In the genomic region with DNA sequence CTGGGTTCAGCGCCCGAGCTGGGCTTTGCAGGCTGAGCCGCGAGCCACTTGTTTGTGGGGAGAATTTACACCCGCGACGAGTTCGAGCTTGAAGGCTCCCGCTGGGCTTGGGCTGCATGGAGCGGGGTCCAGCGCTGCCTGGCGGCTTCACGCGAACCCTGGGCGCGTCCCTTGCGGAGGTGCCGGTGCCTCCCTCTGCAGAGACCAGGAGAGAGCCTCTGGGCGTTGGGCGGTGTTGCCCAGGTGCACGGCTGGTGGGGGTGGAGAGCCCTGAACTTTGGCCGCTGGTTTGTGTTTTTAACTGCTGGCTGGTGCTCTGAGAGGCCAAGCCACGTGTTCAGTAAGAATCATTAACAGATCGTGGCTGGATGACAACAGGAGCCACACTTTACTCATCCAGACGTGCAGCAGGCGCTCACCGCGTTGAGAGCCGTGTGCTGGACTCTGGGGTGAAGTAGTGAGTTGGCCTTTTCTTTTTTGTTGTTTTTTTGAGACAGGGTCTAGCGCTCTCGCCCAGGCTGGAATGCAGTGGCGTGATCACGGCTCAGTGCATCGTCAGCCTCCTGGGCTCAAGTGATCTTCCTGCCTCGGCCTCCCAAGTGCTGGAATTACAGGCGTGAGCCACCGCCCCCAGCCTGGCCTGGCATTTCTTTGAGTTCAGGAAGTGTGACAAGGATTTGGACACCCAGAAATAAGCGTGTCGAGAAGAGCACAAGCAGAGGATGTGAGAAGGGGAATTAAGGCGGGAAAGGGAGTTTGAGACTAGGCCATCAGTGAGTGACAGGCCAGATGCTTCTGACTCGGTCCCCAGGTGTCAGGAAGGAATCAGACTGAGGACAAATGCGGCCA, we compare ENCODE assay signal across 8 cellular contexts. TPM values are rescaled to one million over a fixed set of nuclear protein-coding genes. Genes with fewer than 3 reads are reported as not detected.
DNase-seq lines count a peak whose midpoint lies in the region; ATAC-seq and TF ChIP-seq lines count a peak whose summit lies in the region.

No MANE protein-coding gene starts in this region.

- H3K36me3 ChIP-seq in ectodermal cell (ENCODE audit: control insufficient read depth, insufficient read depth, low read length) (peaks cover 31% of the 10 kb centered on the region), uterus (no peaks in the 10 kb centered on the region)

- H3K9me3 ChIP-seq in ectodermal cell (ENCODE audit: control insufficient read depth, low read length) (no peaks in the 10 kb centered on the region), uterus (no peaks in the 10 kb centered on the region)

- H3K27ac ChIP-seq in ectodermal cell (ENCODE audit: insufficient read depth, low read depth, low read length, poor library complexity, severe bottlenecking) (peak overlapping the region; percentile 63), uterus (peak overlapping the region; percentile 87 to 93)

- DNase-seq in AG20443 (ENCODE audit: low spot score), result peak; percentile 39
- peak; percentile 60 for DNase-seq in OCI-M1 (lab: John Stamatoyannopoulos, UW)
- no peak for DNase-seq in mesothelial cell of epicardium (ENCODE audit: low spot score in 2 of 2, unreplicated experiment in 2 of 2)
- no peak for DNase-seq in uterus
- no peak for DNase-seq in stimulated activated CD4-positive, alpha-beta T cell treated with anti-CD3 and anti-CD28 coated beads, Interleukin-4, amount 100 ng/mL, for 1 hour

- WGBS in ectodermal cell, 2 experiments, result 27% methylated on average over 42 of the region's 42 CpGs

- ATAC-seq in GM18505 (IDR thresholded peaks at IDR 0.05; ENCODE audit: unreplicated experiment), result peak; percentile 42
- peak; percentile 28 for ATAC-seq in HG02885 (IDR thresholded peaks at IDR 0.05; ENCODE audit: poor library complexity, unreplicated experiment)

- H3K4me3 ChIP-seq in ectodermal cell (ENCODE audit: insufficient read depth, low read depth, low read length), result peak overlapping the region; percentile 95
- H3K4me3 ChIP-seq in uterus, result peak overlapping the region; percentile 59 to 91

- intact Hi-C loops in uterus (cut with DNase I; ENCODE audit: low total_unique reads), result no loop called here

- H3K4me1 ChIP-seq in ectodermal cell (ENCODE audit: control insufficient read depth, insufficient read depth, low read length), result peaks cover 7% of the 10 kb centered on the region
- H3K4me1 ChIP-seq in uterus, result peaks cover 4 to 6% of the 10 kb centered on the region in 2 donors

- peaks cover 12% of the 10 kb centered on the region for H3K4me1 Mint-ChIP-seq in mesothelial cell of epicardium

- TF ChIP-seq POLR2A in GM18505 (IDR thresholded peaks at IDR 0.05; ENCODE audit: borderline replicate concordance, extremely low read depth, insufficient read depth, insufficient read length), result no peak
- TF ChIP-seq POLR2A in uterus (IDR thresholded peaks at IDR 0.05), result no peak

- H3K27ac Mint-ChIP-seq in mesothelial cell of epicardium, result peak overlapping the region; percentile 94

- H3K9me3 Mint-ChIP-seq in mesothelial cell of epicardium, result peaks cover 6% of the 10 kb centered on the region

- peaks cover 31% of the 10 kb centered on the region for H3K36me3 Mint-ChIP-seq in mesothelial cell of epicardium

- H3K27me3 Mint-ChIP-seq in mesothelial cell of epicardium (ENCODE audit: low read depth), result no peaks in the 10 kb centered on the region

- H3K27me3 ChIP-seq in ectodermal cell (ENCODE audit: control insufficient read depth, insufficient read depth, low read length, poor library complexity, severe bottlenecking), result no peaks in the 10 kb centered on the region
- no peaks in the 10 kb centered on the region for H3K27me3 ChIP-seq in uterus

- TF ChIP-seq CTCF in mesothelial cell of epicardium (IDR thresholded peaks at IDR 0.05; ENCODE audit: unreplicated experiment), result no peak
- no peak for TF ChIP-seq CTCF in uterus (IDR thresholded peaks at IDR 0.05)

- peak overlapping the region; percentile 89 for H3K4me3 Mint-ChIP-seq in mesothelial cell of epicardium

RNA-seq across cellular contexts. Expression of a gene that starts 0.8 kb away (rescaled TPM):
- polyA plus RNA-seq in ectodermal cell (2013, experiment 1 of 4), result 112 TPM
- polyA plus RNA-seq in ectodermal cell (2013, experiment 2 of 4), result 90.9 TPM
- polyA plus RNA-seq in ectodermal cell (2013, experiment 3 of 4), result 101 TPM
- polyA plus RNA-seq in ectodermal cell (2013, experiment 4 of 4), result 88.6 TPM
- total RNA-seq in mesothelial cell of epicardium (115 to 130 TPM (median 122 TPM) in 3 replicates), uterus (10 to 100 TPM; 13.8 to 90.7 (median 62.5) TPM)

RNA-seq across cellular contexts. Expression of a gene that starts 14.2 kb away (rescaled TPM):
- polyA plus RNA-seq in ectodermal cell (2013, experiment 1 of 4), result 7.0 TPM
- polyA plus RNA-seq in ectodermal cell (2013, experiment 2 of 4), result 7.2 TPM
- 7.4 TPM for polyA plus RNA-seq in ectodermal cell (2013, experiment 3 of 4)
- polyA plus RNA-seq in ectodermal cell (2013, experiment 4 of 4), result 8.8 TPM
- total RNA-seq in mesothelial cell of epicardium (7.5 to 9.5 TPM (median 8.8 TPM) in 3 replicates), uterus (10 to 100 TPM in 2 of 4 donors, 1 to 10 TPM in 2; 1.2 to 18.7 (median 7.2) TPM)

RNA-seq across cellular contexts. Expression of a gene that starts 29.7 kb away (rescaled TPM):
- polyA plus RNA-seq in ectodermal cell (2013, experiment 1 of 4), result 37.0 TPM
- 33.1 TPM for polyA plus RNA-seq in ectodermal cell (2013, experiment 2 of 4)
- 26.8 TPM for polyA plus RNA-seq in ectodermal cell (2013, experiment 3 of 4)
- 24.4 TPM for polyA plus RNA-seq in ectodermal cell (2013, experiment 4 of 4)
- total RNA-seq in mesothelial cell of epicardium (13.5 to 14.7 TPM (median 14.4 TPM) in 3 replicates), uterus (10 to 100 TPM in 1 of 4 donors, 1 to 10 TPM in 2, not detected in 1; 2.6 to 12.2 (median 5.8) TPM)

RNA-seq across cellular contexts. Expression of a gene that starts 29.8 kb away (rescaled TPM):
- polyA plus RNA-seq in ectodermal cell (2013, experiment 1 of 4), result 58.3 TPM
- polyA plus RNA-seq in ectodermal cell (2013, experiment 2 of 4), result 61.0 TPM
- 49.2 TPM for polyA plus RNA-seq in ectodermal cell (2013, experiment 3 of 4)
- polyA plus RNA-seq in ectodermal cell (2013, experiment 4 of 4), result 50.8 TPM
- 106 to 109 TPM (median 109 TPM) in 3 replicates for total RNA-seq in mesothelial cell of epicardium
- total RNA-seq in uterus, result 10 to 100 TPM; 26.9 to 84.3 (median 58.7) TPM

RNA-seq across cellular contexts. Expression of a gene that starts 33.4 kb away (rescaled TPM):
- polyA plus RNA-seq in ectodermal cell (2013, experiment 1 of 4), result 13.8 TPM
- polyA plus RNA-seq in ectodermal cell (2013, experiment 2 of 4), result 12.7 TPM
- 10.1 TPM for polyA plus RNA-seq in ectodermal cell (2013, experiment 3 of 4)
- 14.5 TPM for polyA plus RNA-seq in ectodermal cell (2013, experiment 4 of 4)
- total RNA-seq in mesothelial cell of epicardium (17.1 to 18.3 TPM (median 17.5 TPM) in 3 replicates), uterus (10 to 100 TPM in 2 of 4 donors, 1 to 10 TPM in 1, under 1 TPM in 1; 0.26 to 20.6 (median 8.7) TPM)

Comparison
In these comparisons a context has a peak if more than half of its experiments do, and no peak if none do; other contexts are left out.
1. DNase-seq: peak in AG20443 (single experiment) and OCI-M1 (single experiment); none in mesothelial cell of epicardium (0 of 2), uterus (0 of 2) and stimulated activated CD4-positive, alpha-beta T cell treated with anti-CD3 and anti-CD28 coated beads, Interleukin-4, amount 100 ng/mL, for 1 hour (single experiment).